In genomic region chr2:234500394-234501006, GRCh38 we compare ENCODE assay signal across 8 cellular contexts. TPM values are rescaled to one million over a fixed set of nuclear protein-coding genes. Genes with fewer than 3 reads are reported as not detected.
DNase-seq lines count a peak whose midpoint lies in the region; ATAC-seq and TF ChIP-seq lines count a peak whose summit lies in the region.

No MANE protein-coding gene starts in this region.

- ATAC-seq in GM21619 (IDR thresholded peaks at IDR 0.05; ENCODE audit: unreplicated experiment): peak; percentile 43
- no peak for ATAC-seq in GM19395 (IDR thresholded peaks at IDR 0.05; ENCODE audit: unreplicated experiment)

- DNase-seq in EH (ENCODE audit: low read depth): peak; percentile 69
- peak; percentile 73 for DNase-seq in SW480 (ENCODE audit: low spot score)
- DNase-seq in ascending aorta (ENCODE audit: low spot score in 2 of 2): peak in 1 of 2 donors; percentile 77
- DNase-seq in iPS-NIHi11 (ENCODE audit: low spot score): peak; percentile 44
- peak; percentile 81 for DNase-seq in stimulated activated CD4-positive, alpha-beta T cell treated with anti-CD3 and anti-CD28 coated beads, Interleukin-4, amount 100 ng/mL, for 24 hours

- H3K4me1 ChIP-seq in ascending aorta: peaks cover 3 to 6% of the 10 kb centered on the region in 2 donors

- no peaks in the 10 kb centered on the region for H3K9me3 ChIP-seq in ascending aorta

- H3K27me3 ChIP-seq in ascending aorta: no peaks in the 10 kb centered on the region

- H3K36me3 ChIP-seq in ascending aorta: no peaks in the 10 kb centered on the region

- no peak overlapping the region for H3K4me3 ChIP-seq in ascending aorta

- H3K27ac ChIP-seq in ascending aorta: no peak overlapping the region

- intact Hi-C loops in ascending aorta (cut with DNase I): loop anchor here (2.0 kb wide), 1 partner anchor 366 kb away; no protein-coding TSS in a partner anchor

- TF ChIP-seq CTCF in LNCAP (IDR thresholded peaks at IDR 0.05): peak; percentile 59
- TF ChIP-seq CTCF in ascending aorta (IDR thresholded peaks at IDR 0.05): peak in 2 of 3 experiments; percentile 31 to 56

RNA-seq across cellular contexts. Expression of gene ARL4C, which starts 3.6 kb away (rescaled TPM):
- 18.8 TPM for total RNA-seq in ascending aorta
